In the genomic region with DNA sequence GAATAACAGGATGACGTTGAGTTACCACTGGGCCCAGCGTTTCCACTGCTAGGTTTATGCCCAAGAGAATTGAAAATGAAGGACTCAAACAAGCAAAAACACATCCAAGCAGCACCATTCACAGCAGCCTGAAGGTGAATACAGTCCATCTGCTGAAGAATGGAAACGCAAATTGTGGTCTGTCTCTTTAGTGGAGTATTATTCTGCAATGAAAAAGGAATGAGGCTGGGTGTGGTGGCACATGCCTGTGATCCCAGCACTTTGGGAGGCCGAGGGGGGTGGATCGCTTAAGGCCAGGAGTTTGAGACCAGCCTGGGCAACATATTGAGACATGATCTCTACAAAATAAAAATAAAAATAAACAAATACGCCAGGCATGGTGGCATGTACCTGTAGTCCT, we compare ENCODE assay signal across 28 cellular contexts.
"Had no signal": no experiment of that assay in that cellular context is flagged by ENCODE, and none has a peak within 500 bp of the region (broad histone marks: within the 10 kb centered on the region; RNA-seq: fewer than 3 reads in every experiment).

No MANE protein-coding gene starts in this region.

- H3K9me3 Mint-ChIP-seq: stimulated activated effector memory CD8-positive, alpha-beta T cell treated with anti-CD3 and anti-CD28 coated beads, Interleukin-12 subunit alpha, Interleukin-12 subunit beta, amount 100 ng/mL, for 72 hours; stimulated activated memory B cell treated with anti-CD40 and anti-IgM and Interleukin-4, amounts not matched to agents 10 μg/mL and 1 μg/mL and 100 μg/mL, for 72 hours; stimulated activated naive CD8-positive, alpha-beta T cell treated with anti-CD3 and anti-CD28 coated beads, Interleukin-15, Interleukin-2, amounts not matched to agents 100 ng/mL and 50 ng/mL, for 24 hours; type B pancreatic cell had no signal

- DNase-seq: stimulated activated CD4-positive, alpha-beta T cell treated with anti-CD3 and anti-CD28 coated beads, Interleukin-2, amount 100 ng/mL, for 48 hours; stimulated activated CD4-positive, alpha-beta T cell treated with anti-CD3 and anti-CD28 coated beads, Interleukin-4, amount 100 ng/mL, for 1 hour; stimulated activated CD4-positive, alpha-beta T cell treated with anti-CD3 and anti-CD28 coated beads, Interleukin-4, amount 100 ng/mL, for 24 hours; stimulated activated CD4-positive, alpha-beta T cell treated with anti-CD3 and anti-CD28 coated beads, Interleukin-4, amount 100 ng/mL, for 4 hours; stimulated activated CD8-positive, alpha-beta memory T cell treated with anti-CD3 and anti-CD28 coated beads, Interleukin-4, amount 100 ng/mL, for 48 hours; stimulated activated naive B cell treated with anti-CD40 and anti-IgM and Interleukin-4, amounts not matched to agents 10 μg/mL and 1 μg/mL and 100 μg/mL, for 72 hours; stimulated activated naive CD4-positive, alpha-beta T cell; stimulated activated naive CD4-positive, alpha-beta T cell treated with Interleukin-2 at 50 U/mL for 16 hours; stimulated activated naive CD8-positive, alpha-beta T cell treated with anti-CD3 and anti-CD28 coated beads, Interleukin-15, amount 100 ng/mL, for 72 hours; stimulated activated naive CD8-positive, alpha-beta T cell treated with anti-CD3 and anti-CD28 coated beads, Interleukin-15, Interleukin-2, amounts not matched to agents 100 U/mL and 50 U/mL, for 24 hours; stomach; substantia nigra; testis; thyroid gland; transverse colon; trophoblast cell; upper lobe of left lung; uterus had no signal

- ATAC-seq: stimulated activated effector memory CD8-positive, alpha-beta T cell treated with anti-CD3 and anti-CD28 coated beads, Interleukin-12 subunit alpha, Interleukin-12 subunit beta, amount 100 ng/mL, for 72 hours; stimulated activated memory B cell treated with anti-CD40 and anti-IgM and Interleukin-4, amounts not matched to agents 10 μg/mL and 1 μg/mL and 100 μg/mL, for 72 hours; stimulated activated naive B cell treated with anti-CD40 and anti-IgM and Interleukin-4, amounts not matched to agents 10 μg/mL and 1 μg/mL and 100 μg/mL, for 72 hours; stimulated activated naive CD8-positive, alpha-beta T cell treated with anti-CD3 and anti-CD28 coated beads, Interleukin-15, amount 100 ng/mL, for 72 hours; stimulated activated naive CD8-positive, alpha-beta T cell treated with anti-CD3 and anti-CD28 coated beads, Interleukin-15, Interleukin-2, amounts not matched to agents 100 U/mL and 50 U/mL, for 24 hours had no signal

- FAIRE-seq: urothelium cell line had no signal

- H3K27ac Mint-ChIP-seq: stimulated activated effector memory CD8-positive, alpha-beta T cell treated with anti-CD3 and anti-CD28 coated beads, Interleukin-12 subunit alpha, Interleukin-12 subunit beta, amount 100 ng/mL, for 72 hours; stimulated activated memory B cell treated with anti-CD40 and anti-IgM and Interleukin-4, amounts not matched to agents 10 μg/mL and 1 μg/mL and 100 μg/mL, for 72 hours; stimulated activated naive B cell treated with anti-CD40 and anti-IgM and Interleukin-4, amounts not matched to agents 10 μg/mL and 1 μg/mL and 100 μg/mL, for 72 hours; stimulated activated naive CD8-positive, alpha-beta T cell treated with anti-CD3 and anti-CD28 coated beads, Interleukin-15, amount 100 ng/mL, for 72 hours; stimulated activated naive CD8-positive, alpha-beta T cell treated with anti-CD3 and anti-CD28 coated beads, Interleukin-15, Interleukin-2, amounts not matched to agents 100 ng/mL and 50 ng/mL, for 24 hours; type B pancreatic cell had no signal

- H3K4me1 Mint-ChIP-seq: stimulated activated effector memory CD8-positive, alpha-beta T cell treated with anti-CD3 and anti-CD28 coated beads, Interleukin-12 subunit alpha, Interleukin-12 subunit beta, amount 100 ng/mL, for 72 hours; stimulated activated memory B cell treated with anti-CD40 and anti-IgM and Interleukin-4, amounts not matched to agents 10 μg/mL and 1 μg/mL and 100 μg/mL, for 72 hours; stimulated activated naive B cell treated with anti-CD40 and anti-IgM and Interleukin-4, amounts not matched to agents 10 μg/mL and 1 μg/mL and 100 μg/mL, for 72 hours; stimulated activated naive CD8-positive, alpha-beta T cell treated with anti-CD3 and anti-CD28 coated beads, Interleukin-15, amount 100 ng/mL, for 72 hours had no signal

- H3K4me3 ChIP-seq: stomach, suprapubic skin, testis, thoracic aorta, thyroid gland, tibial artery, tibial nerve, transverse colon, upper lobe of left lung, uterus, vagina had no signal

- H3K9me3 ChIP-seq: suprapubic skin, testis, thoracic aorta, thyroid gland, tibial artery, transverse colon, upper lobe of left lung, uterus, vagina had no signal

- H3K4me1 ChIP-seq: testis, thyroid gland, uterus had no signal

- H3K36me3 Mint-ChIP-seq: stimulated activated effector memory CD8-positive, alpha-beta T cell treated with anti-CD3 and anti-CD28 coated beads, Interleukin-12 subunit alpha, Interleukin-12 subunit beta, amount 100 ng/mL, for 72 hours; stimulated activated memory B cell treated with anti-CD40 and anti-IgM and Interleukin-4, amounts not matched to agents 10 μg/mL and 1 μg/mL and 100 μg/mL, for 72 hours; stimulated activated naive B cell treated with anti-CD40 and anti-IgM and Interleukin-4, amounts not matched to agents 10 μg/mL and 1 μg/mL and 100 μg/mL, for 72 hours; type B pancreatic cell had no signal

- H3K27me3 ChIP-seq: testis, thyroid gland, transverse colon, upper lobe of left lung, uterus, vagina had no signal

- H3K4me3 Mint-ChIP-seq: stimulated activated effector memory CD8-positive, alpha-beta T cell treated with anti-CD3 and anti-CD28 coated beads, Interleukin-12 subunit alpha, Interleukin-12 subunit beta, amount 100 ng/mL, for 72 hours; stimulated activated memory B cell treated with anti-CD40 and anti-IgM and Interleukin-4, amounts not matched to agents 10 μg/mL and 1 μg/mL and 100 μg/mL, for 72 hours; stimulated activated naive B cell treated with anti-CD40 and anti-IgM and Interleukin-4, amounts not matched to agents 10 μg/mL and 1 μg/mL and 100 μg/mL, for 72 hours; stimulated activated naive CD8-positive, alpha-beta T cell treated with anti-CD3 and anti-CD28 coated beads, Interleukin-15, amount 100 ng/mL, for 72 hours; stimulated activated naive CD8-positive, alpha-beta T cell treated with anti-CD3 and anti-CD28 coated beads, Interleukin-15, Interleukin-2, amounts not matched to agents 100 ng/mL and 50 ng/mL, for 24 hours; type B pancreatic cell had no signal

- H3K27ac ChIP-seq: stomach, suprapubic skin, testis, thoracic aorta, thyroid gland, tibial artery, tibial nerve, transverse colon, upper lobe of left lung, uterus, vagina had no signal

- H3K36me3 ChIP-seq: stomach, suprapubic skin, thoracic aorta, thyroid gland, tibial artery, tibial nerve, transverse colon, upper lobe of left lung, uterus, vagina had no signal
